In genomic region chr16:81907681-81908080, GRCh38 we compare ENCODE assay signal across 25 cellular contexts.
"Had no signal": no experiment of that assay in that cellular context is flagged by ENCODE, and none has a peak within 500 bp of the region (broad histone marks: within the 10 kb centered on the region; RNA-seq: fewer than 3 reads in every experiment).

No MANE protein-coding gene starts in this region.

- ATAC-seq: gastrocnemius medialis; left ventricle myocardium superior; naive thymus-derived CD4-positive, alpha-beta T cell; pancreas; right lobe of liver; stimulated activated naive CD8-positive, alpha-beta T cell treated with anti-CD3 and anti-CD28 coated beads, Interleukin-15, Interleukin-2, amounts not matched to agents 100 U/mL and 50 U/mL, for 24 hours had no signal

- H3K27ac Mint-ChIP-seq: dendritic cell treated with granulocyte-macrophage colony-stimulating factor and Interleukin-4, amounts not matched to agents 40 ng/mL and 50 ng/mL, for 4 days; endodermal cell; naive thymus-derived CD4-positive, alpha-beta T cell; type B pancreatic cell had no signal

- H3K4me3 Mint-ChIP-seq: dendritic cell treated with granulocyte-macrophage colony-stimulating factor and Interleukin-4, amounts not matched to agents 40 ng/mL and 50 ng/mL, for 4 days; endodermal cell; naive thymus-derived CD4-positive, alpha-beta T cell; type B pancreatic cell had no signal

- H3K4me2 ChIP-seq: smooth muscle cell had no signal

- H3K27me3 ChIP-seq: colonic mucosa, gastrocnemius medialis, neutrophil, pancreas, right lobe of liver, testis had no signal

- H3K9me3 ChIP-seq: colonic mucosa, gastrocnemius medialis, neutrophil, pancreas, right lobe of liver, testis, tibial artery had no signal

- H3K36me3 ChIP-seq: colonic mucosa, gastrocnemius medialis, pancreas had no signal

- DNase-seq: colonic mucosa; effector CD8-positive, alpha-beta T cell; endodermal cell; foreskin fibroblast; gastrocnemius medialis; head of caudate nucleus; left ventricle myocardium superior; mesenchymal stem cell; midbrain; naive thymus-derived CD4-positive, alpha-beta T cell; pancreas; right lobe of liver; stimulated activated CD4-positive, alpha-beta T cell treated with anti-CD3 and anti-CD28 coated beads, Interleukin-12 subunit alpha, Interleukin-12 subunit beta, amount 100 ng/mL, for 4 hours; stimulated activated CD4-positive, alpha-beta T cell treated with anti-CD3 and anti-CD28 coated beads, Interleukin-1b, Interleukin-23, amount 100 ng/mL, for 48 hours; stimulated activated CD4-positive, alpha-beta T cell treated with anti-CD3 and anti-CD28 coated beads, Interleukin-4, amount 100 ng/mL, for 1 hour; stimulated activated CD8-positive, alpha-beta memory T cell treated with anti-CD3 and anti-CD28 coated beads, Interleukin-4, amount 100 ng/mL, for 48 hours; stimulated activated naive CD8-positive, alpha-beta T cell treated with anti-CD3 and anti-CD28 coated beads, Interleukin-15, Interleukin-2, amounts not matched to agents 100 U/mL and 50 U/mL, for 24 hours; substantia nigra; testis; tibial artery had no signal

- H3K4me3 ChIP-seq: colonic mucosa, gastrocnemius medialis, lung, pancreas, right lobe of liver, smooth muscle cell, testis, tibial artery had no signal

- FAIRE-seq: pancreas had no signal

- H3K4me1 ChIP-seq: colonic mucosa, gastrocnemius medialis, pancreas, right lobe of liver, testis, tibial artery had no signal

- H3K27ac ChIP-seq: colonic mucosa, gastrocnemius medialis, neutrophil, pancreas, right lobe of liver, testis, tibial artery had no signal

- H3K36me3 Mint-ChIP-seq: type B pancreatic cell had no signal

- H3K9me3 Mint-ChIP-seq: dendritic cell treated with granulocyte-macrophage colony-stimulating factor and Interleukin-4, amounts not matched to agents 40 ng/mL and 50 ng/mL, for 4 days; type B pancreatic cell had no signal

- H3K4me1 Mint-ChIP-seq: endodermal cell; naive thymus-derived CD4-positive, alpha-beta T cell had no signal

- H3K27me3 Mint-ChIP-seq: dendritic cell treated with granulocyte-macrophage colony-stimulating factor and Interleukin-4, amounts not matched to agents 40 ng/mL and 50 ng/mL, for 4 days; naive thymus-derived CD4-positive, alpha-beta T cell; type B pancreatic cell had no signal
